Comparison of ENCODE assay signal across 8 cellular contexts in the genomic region with DNA sequence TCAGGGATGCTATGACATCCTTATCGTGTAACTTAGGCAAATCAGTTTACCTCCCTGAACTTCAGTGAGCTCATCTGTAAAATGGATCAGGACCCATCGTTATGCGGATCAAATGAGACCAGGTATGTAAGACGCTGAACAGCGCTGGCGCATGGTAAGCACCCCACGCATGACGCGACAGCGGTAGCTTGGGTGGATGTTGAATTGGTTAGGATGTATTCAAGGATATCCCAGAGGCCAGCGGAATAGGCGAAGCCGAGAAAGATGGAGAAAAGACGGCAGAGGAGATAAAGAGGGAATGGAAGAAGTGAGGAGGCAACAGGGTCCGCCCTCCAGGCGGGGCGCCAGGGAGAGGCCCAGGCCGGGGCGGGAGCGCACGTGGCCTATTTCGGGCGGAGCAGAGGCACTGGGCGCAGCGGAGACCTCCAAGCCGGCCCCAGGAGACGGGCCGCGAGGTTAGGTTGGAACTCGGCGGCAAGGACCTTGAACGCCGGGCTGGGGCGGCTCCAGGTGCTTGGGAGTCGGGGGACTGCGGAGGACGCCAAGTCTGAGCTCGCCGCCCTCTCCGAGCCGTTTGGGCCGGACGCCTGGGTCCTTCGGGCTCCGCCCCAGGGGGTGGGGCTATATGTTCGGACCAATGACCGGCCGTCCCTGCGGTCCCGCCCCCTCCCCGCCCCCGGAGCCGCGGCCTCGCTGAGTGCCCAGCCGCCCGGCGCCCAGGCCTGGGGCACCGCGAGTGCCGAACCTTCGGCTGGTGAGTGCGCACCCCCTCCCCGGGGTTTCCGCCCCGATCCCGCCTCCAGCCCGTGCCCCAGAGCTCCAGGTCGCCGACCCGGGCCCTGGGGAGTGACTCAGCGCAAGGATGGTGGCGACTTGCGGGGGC. TPM values are rescaled to one million over a fixed set of nuclear protein-coding genes. Genes with fewer than 3 reads are reported as not detected.
DNase-seq lines count a peak whose midpoint lies in the region; ATAC-seq and TF ChIP-seq lines count a peak whose summit lies in the region.

Gene ZNF771, plus strand, starts transcription at position 696 of the 883 bp plus-strand sequence. CDS start 448 bp downstream, outside the sequence.

- peak within 1 kb of the TSS; percentile 89 for H3K4me3 Mint-ChIP-seq in activated B cell treated with CpG ODN at 0.5 μM for 24 hours

- peaks cover 16% of the 10 kb centered on the region for H3K4me1 ChIP-seq in A673 (ENCODE audit: insufficient read depth, low read length, poor library complexity, severe bottlenecking)

- peak within 1 kb of the TSS; percentile 90 for H3K27ac Mint-ChIP-seq in activated B cell treated with CpG ODN at 0.5 μM for 24 hours

- intact Hi-C loops in A673 (cut with micrococcal nuclease; ENCODE audit: unreplicated experiment) (loop anchor here (5.0 kb wide), 2 partner anchors 35 to 285 kb away; partner anchors contain the start of genes MAPK3, MYL11 and TBC1D10B), activated B cell treated with CpG ODN at 0.5 μM for 24 hours (cut with micrococcal nuclease) (loop anchor here (1.0 to 10.0 kb wide), 9 partner anchors 12 to 342 kb away; partner anchors contain the start of genes ALDOA, DCTPP1, SEPTIN1 and TBC1D10B)

- peaks cover 27% of the 10 kb centered on the region for H3K4me1 Mint-ChIP-seq in activated B cell treated with CpG ODN at 0.5 μM for 24 hours

- no peaks in the 10 kb centered on the region for H3K27me3 Mint-ChIP-seq in activated B cell treated with CpG ODN at 0.5 μM for 24 hours

- CTCF ChIA-PET in A673 (lab: Charles Lee) (interaction anchor here (1.1 kb wide), 1 partner anchor 23 kb away, joined by 7 read pairs; the partner anchor contains the start of gene DCTPP1), activated B cell treated with CpG ODN at 0.5 μM for 24 hours (lab: Charles Lee) (interaction anchor here (0.7 to 2.4 kb wide), 5 partner anchors 10 to 191 kb away, joined by 3 to 7 read pairs (median 5); partner anchors contain the start of genes DCTPP1 and ZNF48)

- DNase-seq in A673 (ENCODE audit: low spot score) (peak; percentile 93), NCI-H2171 (lab: John Stamatoyannopoulos, UW) (peak; percentile 85), activated B cell treated with CpG ODN at 0.5 μM for 24 hours (peak; percentile 90), caudate nucleus (lab: John Stamatoyannopoulos, UW) (peak in 59 of 61 donors; percentile 52 to 94 (median 88)), islet precursor cell (peak; percentile 93)
- DNase-seq in stimulated activated CD4-positive, alpha-beta T cell treated with anti-CD3 and anti-CD28 coated beads, Interleukin-12 subunit alpha, Interleukin-12 subunit beta, amount 100 ng/mL, for 4 hours: peak; percentile 95

- H3K36me3 ChIP-seq in A673 (ENCODE audit: insufficient read depth, low read length, poor library complexity, severe bottlenecking): peaks cover 12% of the 10 kb centered on the region

- H3K4me3 ChIP-seq in A673 (ENCODE audit: low read depth, low read length, poor library complexity, severe bottlenecking): peak within 1 kb of the TSS; percentile 96

- no peaks in the 10 kb centered on the region for H3K27me3 ChIP-seq in A673 (replicated peaks; ENCODE audit: insufficient read depth, low read depth, low read length, poor library complexity)

- H3K36me3 Mint-ChIP-seq in activated B cell treated with CpG ODN at 0.5 μM for 24 hours (ENCODE audit: low read depth): peaks cover 12% of the 10 kb centered on the region

- POLR2A ChIA-PET in A673 (lab: Charles Lee; ENCODE audit: low non-redundant PET) (interaction anchor here (1.0 kb wide), 2 partner anchors 29 to 36 kb away, joined by 3 to 4 read pairs; no protein-coding TSS in a partner anchor), activated B cell treated with CpG ODN at 0.5 μM for 24 hours (lab: Charles Lee) (interaction anchor here (0.5 to 3.7 kb wide), 34 partner anchors 9 to 342 kb away, joined by 3 to 37 read pairs (median 5); partner anchors contain the start of genes ALDOA, CD2BP2, CORO1A and DCTPP1)

- peak; percentile 63 for ATAC-seq in GM18517 (IDR thresholded peaks at IDR 0.05; ENCODE audit: unreplicated experiment)
- ATAC-seq in HG03039 (IDR thresholded peaks at IDR 0.05; ENCODE audit: unreplicated experiment): peak; percentile 60
- peak; percentile 89 for ATAC-seq in activated B cell treated with CpG ODN at 0.5 μM for 24 hours (ENCODE audit: low read depth)

- H3K9me3 ChIP-seq in A673 (ENCODE audit: low read depth, low read length, poor library complexity, severe bottlenecking): no peaks in the 10 kb centered on the region

- TF ChIP-seq CTCF in A673 (conservative IDR thresholded peaks at IDR 0.05; ENCODE audit: low read depth, low read length) (no peak), activated B cell treated with CpG ODN at 0.5 μM for 24 hours (IDR thresholded peaks at IDR 0.05) (no peak)

- H3K27ac ChIP-seq in A673 (ENCODE audit: low read depth, low read length, poor library complexity, severe bottlenecking) (peak within 1 kb of the TSS; percentile 93), caudate nucleus (ENCODE audit: low read depth, low read length) (peak within 1 kb of the TSS; percentile 89)

- BruUV-seq in A673 (replicated peaks; lab: Mats Ljungman, UMichigan): TSS peak; percentile 89

- H3K9me3 Mint-ChIP-seq in activated B cell treated with CpG ODN at 0.5 μM for 24 hours: no peaks in the 10 kb centered on the region

RNA-seq across cellular contexts. Expression of gene ZNF771, which starts in this region (rescaled TPM):
- total RNA-seq in A673 (2021): 21.9 and 22.2 TPM in 2 replicates
- total RNA-seq in activated B cell treated with CpG ODN at 0.5 μM for 24 hours: 4.4 and 5.2 TPM in 2 replicates

Comparison
In these comparisons a context has a peak if more than half of its experiments do, and no peak if none do; other contexts are left out.
1. Peak in every context shown above with its lines: DNase-seq, ATAC-seq, H3K4me3 ChIP-seq and H3K27ac ChIP-seq.